In the genomic region with DNA sequence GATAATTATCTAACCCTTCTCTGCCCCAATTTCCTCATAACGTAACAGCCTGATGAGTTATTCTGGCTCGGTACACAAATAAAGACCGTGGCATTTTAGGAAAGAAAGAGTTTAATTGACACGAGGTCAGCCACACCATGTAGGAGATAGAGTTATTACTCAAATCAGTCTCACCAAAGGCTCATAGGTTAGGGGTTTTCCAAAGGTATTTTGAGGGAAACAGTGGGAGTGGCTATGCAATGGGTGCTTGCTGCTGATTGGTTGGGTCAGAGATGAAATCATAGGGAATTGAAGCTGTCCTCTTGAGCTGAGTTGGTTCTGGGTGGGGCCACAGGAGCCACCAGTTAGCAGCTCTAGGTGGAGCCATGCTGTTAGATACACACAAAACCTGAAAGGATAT, we compare ENCODE assay signal across 9 cellular contexts.
DNase-seq lines count a peak whose midpoint lies in the region; ATAC-seq and TF ChIP-seq lines count a peak whose summit lies in the region.
"Had no signal": no experiment of that assay in that cellular context is flagged by ENCODE, and none has a peak within 500 bp of the region (broad histone marks: within the 10 kb centered on the region; RNA-seq: fewer than 3 reads in every experiment).

No MANE protein-coding gene starts in this region.

- no peak overlapping the region for H3K4me3 Mint-ChIP-seq in activated T-helper 17 cell treated with anti-CD3 and anti-CD28 coated beads, Interleukin-2, amount 50 U/mL, for 72 hours
- no peak overlapping the region for H3K4me3 Mint-ChIP-seq in effector memory CD8-positive, alpha-beta T cell

- H3K27ac Mint-ChIP-seq in activated T-helper 17 cell treated with anti-CD3 and anti-CD28 coated beads, Interleukin-2, amount 50 U/mL, for 72 hours: no peak overlapping the region
- H3K27ac Mint-ChIP-seq in effector memory CD8-positive, alpha-beta T cell: no peak overlapping the region

- no peak for TF ChIP-seq POLR2A in GM18505 (IDR thresholded peaks at IDR 0.05; ENCODE audit: borderline replicate concordance, extremely low read depth, insufficient read depth, insufficient read length)

- ATAC-seq in GM18505 (IDR thresholded peaks at IDR 0.05; ENCODE audit: unreplicated experiment): peak; percentile 51
- peak; percentile 70 for ATAC-seq in GM19025 (IDR thresholded peaks at IDR 0.05; ENCODE audit: low read depth, unreplicated experiment)
- ATAC-seq in HG02885 (IDR thresholded peaks at IDR 0.05; ENCODE audit: poor library complexity, unreplicated experiment): peak; percentile 74
- peak; percentile 87 for ATAC-seq in activated T-helper 17 cell treated with anti-CD3 and anti-CD28 coated beads, Interleukin-2, amount 50 U/mL, for 72 hours (replicated peaks)
- ATAC-seq in effector memory CD8-positive, alpha-beta T cell (replicated peaks): no peak

- DNase-seq in effector memory CD8-positive, alpha-beta T cell: no peak
- DNase-seq in SKM-1 (lab: John Stamatoyannopoulos, UW; ENCODE audit: unreplicated experiment): no peak
- DNase-seq in activated effector memory CD4-positive, alpha-beta T cell treated with Interleukin-2 at 50 U/mL for 16 hours: no peak
- DNase-seq: effector CD8-positive, alpha-beta T cell; NCI-H1930 had no signal

- H3K9me3 Mint-ChIP-seq in activated T-helper 17 cell treated with anti-CD3 and anti-CD28 coated beads, Interleukin-2, amount 50 U/mL, for 72 hours: no peaks in the 10 kb centered on the region
- H3K9me3 Mint-ChIP-seq in effector memory CD8-positive, alpha-beta T cell: no peaks in the 10 kb centered on the region

- no peaks in the 10 kb centered on the region for H3K36me3 Mint-ChIP-seq in activated T-helper 17 cell treated with anti-CD3 and anti-CD28 coated beads, Interleukin-2, amount 50 U/mL, for 72 hours (ENCODE audit: low read depth)
- no peaks in the 10 kb centered on the region for H3K36me3 Mint-ChIP-seq in effector memory CD8-positive, alpha-beta T cell (ENCODE audit: insufficient read depth)

- peaks cover 3% of the 10 kb centered on the region for H3K27me3 Mint-ChIP-seq in activated T-helper 17 cell treated with anti-CD3 and anti-CD28 coated beads, Interleukin-2, amount 50 U/mL, for 72 hours
- no peaks in the 10 kb centered on the region for H3K27me3 Mint-ChIP-seq in effector memory CD8-positive, alpha-beta T cell

- H3K4me1 Mint-ChIP-seq in activated T-helper 17 cell treated with anti-CD3 and anti-CD28 coated beads, Interleukin-2, amount 50 U/mL, for 72 hours: no peaks in the 10 kb centered on the region
- no peaks in the 10 kb centered on the region for H3K4me1 Mint-ChIP-seq in effector memory CD8-positive, alpha-beta T cell (ENCODE audit: low read depth in 2 of 2)
